In the genomic region with DNA sequence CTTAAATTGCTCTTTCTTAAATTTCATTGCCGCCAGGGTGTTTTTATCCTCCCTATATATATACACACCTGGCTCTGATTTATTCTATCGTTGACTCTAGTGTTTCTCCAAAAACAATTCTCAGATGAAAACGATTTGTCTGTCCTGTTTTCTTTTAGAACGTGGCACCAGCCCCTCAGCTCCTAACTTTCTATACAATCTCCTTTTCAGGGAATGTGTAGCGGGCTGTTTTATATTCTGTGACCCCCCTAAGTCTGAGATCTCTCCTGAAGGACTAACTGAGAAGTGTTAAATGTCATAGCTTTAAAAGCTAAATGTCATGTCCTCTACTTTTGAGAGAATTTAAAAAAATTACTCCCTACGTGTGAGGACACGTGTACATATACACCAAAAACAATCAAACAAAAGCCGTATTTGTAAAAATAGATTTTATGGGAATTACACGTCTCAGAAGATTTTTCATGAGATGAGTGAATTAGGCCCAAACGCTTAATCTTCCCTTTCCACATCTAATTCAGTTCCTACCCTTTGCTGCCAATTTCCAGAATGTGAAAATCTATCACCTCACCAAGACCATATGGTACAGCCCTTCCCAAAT, we compare ENCODE assay signal across 9 cellular contexts. TPM values are rescaled to one million over a fixed set of nuclear protein-coding genes. Genes with fewer than 3 reads are reported as not detected.
DNase-seq lines count a peak whose midpoint lies in the region; ATAC-seq and TF ChIP-seq lines count a peak whose summit lies in the region.
"Had no signal": no experiment of that assay in that cellular context is flagged by ENCODE, and none has a peak within 500 bp of the region (broad histone marks: within the 10 kb centered on the region; RNA-seq: fewer than 3 reads in every experiment).

No MANE protein-coding gene starts in this region.

- H3K4me3 Mint-ChIP-seq in endothelial cell (ENCODE audit: unreplicated experiment) (peak overlapping the region; percentile 96), nephron (peak overlapping the region; percentile 87 to 88 (median 88))

- intact Hi-C loops in cardiac septum (cut with DNase I) = loop anchor here (10.0 kb wide), 1 partner anchor 119 kb away; no protein-coding TSS in a partner anchor

- no peak for DNase-seq in right atrium auricular region (ENCODE audit: low spot score)
- no peak for DNase-seq in cardiac septum (ENCODE audit: low spot score)
- no peak for DNase-seq in endothelial cell (ENCODE audit: low spot score)
- DNase-seq in HCEC 1CT = no peak
- DNase-seq in OCI-M1 (lab: John Stamatoyannopoulos, UW) = no peak
- DNase-seq in MV-4-11 (lab: John Stamatoyannopoulos, UW) = no peak
- DNase-seq in omental fat pad (ENCODE audit: low spot score) = no peak
- DNase-seq: effector memory CD4-positive, alpha-beta T cell had no signal

- H3K9me3 Mint-ChIP-seq in endothelial cell (ENCODE audit: unreplicated experiment) (no peaks in the 10 kb centered on the region), nephron (no peaks in the 10 kb centered on the region)

- H3K9me3 ChIP-seq in right atrium auricular region = no peaks in the 10 kb centered on the region

- peak overlapping the region; percentile 80 to 86 for H3K27ac ChIP-seq in right atrium auricular region

- TF ChIP-seq CTCF in right atrium auricular region (IDR thresholded peaks at IDR 0.05) (no peak), endothelial cell (IDR thresholded peaks at IDR 0.05; ENCODE audit: unreplicated experiment) (no peak), nephron (IDR thresholded peaks at IDR 0.05; ENCODE audit: unreplicated experiment in 3 of 3) (peak in 2 of 3 experiments; percentile 17 to 20), omental fat pad (IDR thresholded peaks at IDR 0.05) (no peak)

- no peak for ATAC-seq in omental fat pad (ENCODE audit: low FRiP score)

- H3K27ac Mint-ChIP-seq in endothelial cell (ENCODE audit: unreplicated experiment) (peak overlapping the region; percentile 64), nephron (peak overlapping the region; percentile 38 to 81 (median 52))

- no peaks in the 10 kb centered on the region for H3K36me3 ChIP-seq in right atrium auricular region

- peaks cover 0 to 11% of the 10 kb centered on the region in 2 donors for H3K4me1 ChIP-seq in right atrium auricular region

- H3K27me3 ChIP-seq in right atrium auricular region = no peaks in the 10 kb centered on the region

- H3K4me3 ChIP-seq in right atrium auricular region = peak overlapping the region; percentile 57 to 81

- H3K36me3 Mint-ChIP-seq in endothelial cell (ENCODE audit: low read depth, unreplicated experiment) = no peaks in the 10 kb centered on the region
- H3K36me3 Mint-ChIP-seq in nephron (ENCODE audit: low read depth) = no peaks in the 10 kb centered on the region

- peaks cover 24% of the 10 kb centered on the region for H3K4me1 Mint-ChIP-seq in endothelial cell (ENCODE audit: unreplicated experiment)
- peaks cover 40% of the 10 kb centered on the region for H3K4me1 Mint-ChIP-seq in nephron

- H3K27me3 Mint-ChIP-seq in endothelial cell (ENCODE audit: unreplicated experiment) (peaks cover 13% of the 10 kb centered on the region), nephron (ENCODE audit: low read depth) (peaks cover 64% of the 10 kb centered on the region)

RNA-seq across cellular contexts. Expression of a gene that starts 0.8 kb away (rescaled TPM):
- total RNA-seq in right atrium auricular region (1 to 10 TPM; 4.4 to 4.6 TPM), cardiac septum (2.2 TPM), endothelial cell (ENCODE audit: unreplicated experiment) (24.4 TPM), omental fat pad (10 to 100 TPM in 3 of 4 donors, 1 to 10 TPM in 1; 4.7 to 15.1 (median 13.0) TPM)

Comparison
In these comparisons a context has a peak if more than half of its experiments do, and no peak if none do; other contexts are left out.
1. CTCF ChIP-seq: peak in nephron (2 of 3); none in right atrium auricular region (0 of 2), endothelial cell (single experiment) and omental fat pad (0 of 3).